In genomic region chr7:103296901-103297836, GRCh38 we compare ENCODE assay signal across 8 cellular contexts. TPM values are rescaled to one million over a fixed set of nuclear protein-coding genes. Genes with fewer than 3 reads are reported as not detected.
DNase-seq lines count a peak whose midpoint lies in the region; ATAC-seq, FAIRE-seq and TF ChIP-seq lines count a peak whose summit lies in the region.

PMPCB (plus strand) TSS chr7:103297435; CDS start chr7:103297460, 25 bp downstream.

- H3K4me1 Mint-ChIP-seq in T-helper 17 cell: peaks cover 25% of the 10 kb centered on the region

- DNase-seq in NCI-H1694 treated with DMSO at 0.1 percent for 48 hours (lab: John Stamatoyannopoulos, UW) (peak; percentile 88), T-helper 17 cell (peak; percentile 89 to 96 (median 92)), left ventricle myocardium superior (peak; percentile 98), psoas muscle (peak; percentile 96 to 97), urothelium cell line (ENCODE audit: low spot score) (peak; percentile 98)

- H3K27ac ChIP-seq in angular gyrus (ENCODE audit: low read depth, low read length): peak within 1 kb of the TSS; percentile 70
- peak within 1 kb of the TSS; percentile 86 for H3K27ac ChIP-seq in psoas muscle

- peaks cover 10% of the 10 kb centered on the region for H3K27me3 Mint-ChIP-seq in T-helper 17 cell

- TF ChIP-seq CTCF in psoas muscle (IDR thresholded peaks at IDR 0.05): peak; percentile 97

- FAIRE-seq in urothelium cell line (lab: Jason Lieb, UNC): peak; percentile 94

- intact Hi-C loops in left ventricle myocardium superior (cut with micrococcal nuclease) (no loop called here), psoas muscle (cut with DNase I) (loop anchor here (2.0 to 5.0 kb wide), 3 partner anchors 48 to 110 kb away; partner anchors contain the start of genes DNAJC2 (in 1 of the 2) and PSMC2 (in 1 of the 2))

- peak within 1 kb of the TSS; percentile 85 for H3K4me3 ChIP-seq in psoas muscle

- peaks cover 10% of the 10 kb centered on the region for H3K4me1 ChIP-seq in psoas muscle

- H3K9me3 ChIP-seq in T-helper 17 cell (ENCODE audit: control insufficient read depth, low read length, poor library complexity, severe bottlenecking) (no peaks in the 10 kb centered on the region), psoas muscle (no peaks in the 10 kb centered on the region)

- H3K36me3 Mint-ChIP-seq in T-helper 17 cell (ENCODE audit: low read depth): no peaks in the 10 kb centered on the region

- WGBS in psoas muscle, 3 donors: 2 to 4% (median 2%) methylated on average over 48 to 52 of the region's 52 CpGs

- no peaks in the 10 kb centered on the region for H3K27me3 ChIP-seq in psoas muscle (ENCODE audit: insufficient read depth in 3 of 3, low read length in 2 of 3)

- H3K36me3 ChIP-seq in psoas muscle (ENCODE audit: insufficient read depth in 1 of 2, low read depth in 1 of 2): peaks cover 10 to 38% of the 10 kb centered on the region in 2 donors

- peak within 1 kb of the TSS; percentile 94 for H3K4me3 Mint-ChIP-seq in T-helper 17 cell

- ATAC-seq in GM18498 (IDR thresholded peaks at IDR 0.05; ENCODE audit: unreplicated experiment) (peak; percentile 91), HG02938 (IDR thresholded peaks at IDR 0.05; ENCODE audit: unreplicated experiment) (peak; percentile 93), T-helper 17 cell (peak; percentile 99), left ventricle myocardium superior (peak; percentile 99), psoas muscle (peak; percentile 97 to 99 (median 98))

- H3K27ac Mint-ChIP-seq in T-helper 17 cell: peak within 1 kb of the TSS; percentile 85

RNA-seq across cellular contexts. Expression of gene PMPCB, which starts in this region (rescaled TPM):
- 10 to 100 TPM; 73.9 to 80.8 TPM for total RNA-seq in T-helper 17 cell
- 79.3 TPM for total RNA-seq in left ventricle myocardium superior
- total RNA-seq in psoas muscle: 10 to 100 TPM; 43.8 to 54.3 (median 48.2) TPM
- polyA plus RNA-seq in psoas muscle: 10 to 100 TPM; 39.9 to 52.0 (median 40.0) TPM

Comparison
In these comparisons a context has a peak if more than half of its experiments do, and no peak if none do; other contexts are left out.
1. Peak in every context shown above with its lines: DNase-seq, ATAC-seq, H3K4me3 ChIP-seq and H3K27ac ChIP-seq.